11 cellular contexts compared by ENCODE assay signal in genomic region chr12:121036810-121037326, GRCh38. TPM values are rescaled to one million over a fixed set of nuclear protein-coding genes. Genes with fewer than 3 reads are reported as not detected.
DNase-seq lines count a peak whose midpoint lies in the region; ATAC-seq, FAIRE-seq and TF ChIP-seq lines count a peak whose summit lies in the region.
"Had no signal": no experiment of that assay in that cellular context is flagged by ENCODE, and none has a peak within 500 bp of the region (broad histone marks: within the 10 kb centered on the region; RNA-seq: fewer than 3 reads in every experiment).

No MANE protein-coding gene starts in this region.

- peak overlapping the region; percentile 50 for H3K27ac ChIP-seq in osteoblast (ENCODE audit: low read depth, low read length)

- no peak for TF ChIP-seq POLR2A in GM12892 (IDR thresholded peaks at IDR 0.05; ENCODE audit: low read depth, low read length)

- no peaks in the 10 kb centered on the region for H3K79me2 ChIP-seq in osteoblast (ENCODE audit: insufficient read depth, low read length)

- peaks cover 41% of the 10 kb centered on the region for H3K4me1 ChIP-seq in osteoblast (ENCODE audit: insufficient read depth, low read length)

- no peaks in the 10 kb centered on the region for H3K9me3 ChIP-seq in osteoblast (ENCODE audit: low read depth, low read length)

- TF ChIP-seq CTCF in osteoblast (IDR thresholded peaks at IDR 0.05; ENCODE audit: extremely low read depth, low read depth, low read length) = no peak

- no peaks in the 10 kb centered on the region for H3K36me3 ChIP-seq in osteoblast (ENCODE audit: insufficient read depth, low read length)

- DNase-seq in COLO829 (ENCODE audit: low spot score) = peak; percentile 92
- DNase-seq in RCC 7860 (ENCODE audit: low spot score) = peak; percentile 54
- DNase-seq in amniotic stem cell (lab: John Stamatoyannopoulos, UW) = peak; percentile 12
- DNase-seq in osteoblast (ENCODE audit: insufficient read length, low spot score, missing footprints) = peak; percentile 95
- no peak for DNase-seq in SKM-1 (lab: John Stamatoyannopoulos, UW; ENCODE audit: unreplicated experiment)
- DNase-seq in SW480 (ENCODE audit: low spot score) = no peak
- DNase-seq in GM12892 (ENCODE audit: insufficient read length) = no peak
- DNase-seq: NCI-H1092; stimulated activated naive B cell treated with anti-CD40 and anti-IgM and Interleukin-4, amounts not matched to agents 10 μg/mL and 1 μg/mL and 100 μg/mL, for 72 hours had no signal

- H3K27me3 ChIP-seq in osteoblast (ENCODE audit: insufficient read depth, low read length) = no peaks in the 10 kb centered on the region

- FAIRE-seq in RCC 7860 (lab: Jason Lieb, UNC) = peak; percentile 78
- FAIRE-seq in GM12892 (lab: Jason Lieb, UNC) = no peak

- H2AFZ ChIP-seq in osteoblast (ENCODE audit: low read length) = no peak overlapping the region

- H3K4me2 ChIP-seq in osteoblast (ENCODE audit: insufficient read depth, low read length) = peak overlapping the region; percentile 33

- H4K20me1 ChIP-seq in osteoblast (ENCODE audit: insufficient read depth, low read length) = no peaks in the 10 kb centered on the region

- H3K4me3 ChIP-seq in osteoblast (ENCODE audit: insufficient read depth, low read length) = no peak overlapping the region

- ATAC-seq in HG03378 (IDR thresholded peaks at IDR 0.05; ENCODE audit: unreplicated experiment) = no peak
- ATAC-seq: stimulated activated naive B cell treated with anti-CD40 and anti-IgM and Interleukin-4, amounts not matched to agents 10 μg/mL and 1 μg/mL and 100 μg/mL, for 72 hours had no signal

RNA-seq across cellular contexts. Expression of gene OASL, which starts 2.2 kb away (rescaled TPM):
- total RNA-seq in osteoblast = 0.72 and 1.2 TPM in 2 replicates
- 2.7 TPM for polyA plus RNA-seq in GM12892 (2012; ENCODE audit: missing spikeins)

RNA-seq across cellular contexts. Expression of gene C12orf43, which starts 20.6 kb away (rescaled TPM):
- 11.8 and 15.2 TPM in 2 replicates for total RNA-seq in osteoblast
- 9.2 TPM for polyA plus RNA-seq in GM12892 (2012; ENCODE audit: missing spikeins)

RNA-seq across cellular contexts. Expression of gene HNF1A, which starts 58.5 kb away (rescaled TPM):
- total RNA-seq in osteoblast = not detected in 2 replicates
- not detected for polyA plus RNA-seq in GM12892 (2012; ENCODE audit: missing spikeins)
- polyA plus RNA-seq: neural cell had no signal

Comparison
In these comparisons a context has a peak if more than half of its experiments do, and no peak if none do; other contexts are left out.
1. DNase-seq: peak in COLO829 (single experiment), RCC 7860 (single experiment), amniotic stem cell (single experiment) and osteoblast (single experiment); none in SKM-1 (single experiment), SW480 (single experiment) and GM12892 (single experiment).